Comparison of ENCODE assay signal across 8 cellular contexts in the genomic region with DNA sequence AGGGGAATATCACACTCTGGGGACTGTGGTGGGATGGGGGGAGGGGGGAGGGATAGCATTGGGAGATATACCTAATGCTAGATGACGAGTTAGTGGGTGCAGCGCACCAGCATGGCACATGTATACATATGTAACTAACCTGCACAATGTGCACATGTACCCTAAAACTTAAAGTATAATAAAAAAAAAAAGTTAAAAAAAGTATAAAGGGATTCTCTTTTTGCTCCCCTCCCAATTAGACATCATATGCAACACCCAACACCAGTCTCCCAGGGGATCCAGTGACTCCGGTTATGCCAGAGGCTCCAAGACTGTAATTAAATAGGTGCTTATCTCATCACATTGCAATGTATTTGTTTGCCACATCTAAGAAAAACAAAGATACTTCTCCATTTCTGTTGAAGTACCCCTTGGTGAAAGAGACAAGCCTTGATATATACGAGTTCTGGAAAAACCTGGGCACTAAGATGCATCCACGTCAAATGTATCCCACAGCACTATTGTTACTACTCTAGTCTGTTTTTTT. TPM values are rescaled to one million over a fixed set of nuclear protein-coding genes. Genes with fewer than 3 reads are reported as not detected.
DNase-seq lines count a peak whose midpoint lies in the region; TF ChIP-seq lines count a peak whose summit lies in the region.
"Not testable (repeated sequence)": the region's sequence is repeated elsewhere in the genome, so short reads cannot be mapped to it uniquely, and the experiment has no call there.
"Had no signal": no experiment of that assay in that cellular context is flagged by ENCODE, and none has a peak within 500 bp of the region (broad histone marks: within the 10 kb centered on the region; RNA-seq: fewer than 3 reads in every experiment).

No MANE protein-coding gene starts in this region.

- H3K36me3 ChIP-seq in SJSA1, result peaks cover 82% of the 10 kb centered on the region
- peaks cover 13% of the 10 kb centered on the region for H3K36me3 ChIP-seq in skeletal muscle satellite cell (ENCODE audit: insufficient read depth, low read length)

- H3K4me1 ChIP-seq in SJSA1 (replicated peaks), result peaks cover 14% of the 10 kb centered on the region
- H3K4me1 ChIP-seq in skeletal muscle satellite cell (ENCODE audit: control insufficient read depth, insufficient read depth, low read length), result peaks cover 25% of the 10 kb centered on the region

- not testable (repeated sequence) for H3K9me3 ChIP-seq in SJSA1 (replicated peaks); skeletal muscle satellite cell (replicated peaks; ENCODE audit: low read length)

- peak overlapping the region; percentile 13; the same call in 1 of the 2 replicates for H3K27ac ChIP-seq in SJSA1

- H3K27me3 ChIP-seq in SJSA1 (replicated peaks); skeletal muscle satellite cell (ENCODE audit: control insufficient read depth, insufficient read depth, low read length): not testable (repeated sequence)

- DNase-seq in DMS53 (lab: John Stamatoyannopoulos, UW), result peak; percentile 36
- DNase-seq in NCI-H1417 (lab: John Stamatoyannopoulos, UW), result peak in 2 of 3 experiments; percentile 31 to 66
- DNase-seq in NCI-H2171 (lab: John Stamatoyannopoulos, UW), result peak; percentile 71
- peak in 1 of 2 experiments; percentile 26 for DNase-seq in SJSA1 (ENCODE audit: low read depth in 1 of 2, low spot score in 2 of 2)
- DNase-seq in fibroblast of villous mesenchyme (ENCODE audit: low read depth), result peak; percentile 12
- DNase-seq in myocyte (ENCODE audit: low read depth), result peak; percentile 88

- not testable (repeated sequence) for H3K4me2 ChIP-seq in skeletal muscle satellite cell (ENCODE audit: low read length)

- H3K9ac ChIP-seq in skeletal muscle satellite cell (ENCODE audit: low read depth, low read length), result peak overlapping the region; percentile 65

- TF ChIP-seq CTCF in fibroblast of villous mesenchyme (IDR thresholded peaks at IDR 0.05; ENCODE audit: insufficient read depth, low read depth, low read length), result not testable (repeated sequence)

- H3K4me3 ChIP-seq in SJSA1; fibroblast of villous mesenchyme (ENCODE audit: low read depth, low read length); skeletal muscle satellite cell (ENCODE audit: low read length): not testable (repeated sequence)

RNA-seq across cellular contexts. Expression of gene CAP2, which starts 35.3 kb away (rescaled TPM):
- total RNA-seq in SJSA1 (2014; rRNA removed; shearing (Covaris generic)), result 23.7 and 34.0 TPM in 2 replicates
- total RNA-seq in fibroblast of villous mesenchyme (22.2 and 49.7 TPM in 2 replicates), myocyte (187 and 262 TPM in 2 replicates)
- polyA plus RNA-seq in myocyte (2012), result 118 TPM
- 0.51 and 4.8 TPM in 2 replicates for total RNA-seq in skeletal muscle satellite cell (2012; rRNA removed)
- total RNA-seq: CD4-positive, CD25-positive, alpha-beta regulatory T cell had no signal
- polyA plus RNA-seq: CD4-positive, CD25-positive, alpha-beta regulatory T cell had no signal
